ENCODE assay signal across 1 cellular context in the genomic region with DNA sequence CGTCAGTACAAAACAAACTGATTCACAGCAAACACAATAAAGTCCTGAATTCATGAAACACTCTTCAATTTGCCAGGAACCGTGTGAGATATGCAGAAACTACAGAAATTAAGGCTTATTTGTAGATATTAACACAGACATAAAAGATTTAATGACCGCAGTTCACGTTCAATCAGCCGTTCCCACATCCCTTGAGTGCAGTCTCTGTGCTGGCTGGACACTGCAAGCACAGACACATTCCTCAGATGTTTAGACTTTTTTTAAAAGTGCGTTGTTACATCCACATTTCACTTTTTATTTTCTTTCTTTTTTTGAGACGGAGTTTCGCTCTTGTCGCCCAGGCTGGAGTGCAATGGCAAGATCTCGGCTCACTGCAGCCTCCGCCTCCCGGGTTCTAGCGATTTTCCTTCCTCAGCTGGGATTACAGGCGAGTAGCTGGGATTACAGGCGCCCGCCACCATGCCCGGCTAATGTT.
TF ChIP-seq lines count a peak whose summit lies in the region.

No MANE protein-coding gene starts in this region.

TF ChIP-seq in H1, 55 proteins besides CTCF, POLR2A, EP300 and RAD21 (continued from another document):
- TF ChIP-seq ATF2 (IDR thresholded peaks at IDR 0.05; ENCODE audit: low read length) (no peak), JUN (IDR thresholded peaks at IDR 0.05; ENCODE audit: low read depth, low read length) (no peak), HDAC6 (IDR thresholded peaks at IDR 0.05; ENCODE audit: low read depth, low read length) (no peak), SP1 (IDR thresholded peaks at IDR 0.05; ENCODE audit: low read depth, low read length) (no peak), CTBP2 (IDR thresholded peaks at IDR 0.05; ENCODE audit: borderline replicate concordance, insufficient read depth, insufficient read length, low read length) (no peak), KDM5A (IDR thresholded peaks at IDR 0.05; ENCODE audit: low read length) (no peak), RXRA (IDR thresholded peaks at IDR 0.05; ENCODE audit: insufficient read depth, low read depth, low read length) (no peak), YY1 (IDR thresholded peaks at IDR 0.05; ENCODE audit: low read depth, low read length) (no peak), SP4 (IDR thresholded peaks at IDR 0.05; ENCODE audit: low read length) (no peak)
- TF ChIP-seq, protein P1, sequence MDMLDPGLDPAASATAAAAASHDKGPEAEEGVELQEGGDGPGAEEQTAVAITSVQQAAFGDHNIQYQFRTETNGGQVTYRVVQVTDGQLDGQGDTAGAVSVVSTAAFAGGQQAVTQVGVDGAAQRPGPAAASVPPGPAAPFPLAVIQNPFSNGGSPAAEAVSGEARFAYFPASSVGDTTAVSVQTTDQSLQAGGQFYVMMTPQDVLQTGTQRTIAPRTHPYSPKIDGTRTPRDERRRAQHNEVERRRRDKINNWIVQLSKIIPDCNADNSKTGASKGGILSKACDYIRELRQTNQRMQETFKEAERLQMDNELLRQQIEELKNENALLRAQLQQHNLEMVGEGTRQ (IDR thresholded peaks at IDR 0.05; ENCODE audit: low read length): no peak
TF ChIP-seq in H1: peak in this region for 0.
